In the genomic region with DNA sequence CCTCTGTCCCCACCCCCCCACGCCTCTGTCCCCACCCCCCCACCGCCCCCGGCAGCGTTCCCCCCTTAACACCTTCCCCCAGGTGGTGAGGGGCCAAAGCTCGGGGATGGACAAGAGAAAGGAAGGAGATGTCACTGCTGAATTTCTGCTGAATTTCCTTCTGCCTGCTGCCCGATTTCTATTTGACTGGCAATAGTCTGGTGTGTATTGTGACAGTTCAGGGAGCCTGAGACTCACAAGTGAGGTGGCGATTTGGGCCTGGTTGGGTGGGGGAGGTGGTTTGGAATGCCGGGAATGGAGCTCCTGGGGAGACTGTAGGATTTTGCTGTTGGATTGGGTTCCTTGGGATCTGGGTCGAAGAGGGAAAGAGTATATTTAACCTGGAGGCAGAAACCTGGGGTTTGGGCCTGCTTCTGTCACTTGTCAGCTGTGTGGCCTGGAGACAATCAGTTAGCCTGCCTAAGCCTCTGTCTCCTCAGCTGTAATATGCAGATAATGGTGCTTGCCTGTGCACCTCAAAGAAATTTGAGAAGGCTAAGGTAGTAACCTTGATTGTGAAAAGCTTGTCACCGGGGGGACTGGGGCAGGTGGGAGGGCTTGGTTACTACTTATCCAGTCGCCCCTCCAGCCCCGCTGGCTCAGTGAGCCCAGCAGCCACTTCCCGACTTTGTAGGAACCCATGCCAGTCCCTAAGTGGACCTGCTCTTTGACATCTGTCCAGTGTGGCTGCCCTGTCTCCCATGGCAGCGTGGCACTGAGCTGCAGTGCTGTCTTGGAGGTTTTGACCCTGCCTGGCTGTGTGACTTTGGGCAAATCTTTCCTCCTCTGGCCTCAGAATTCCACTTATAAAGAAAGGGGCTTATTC, we compare ENCODE assay signal across 9 cellular contexts. TPM values are rescaled to one million over a fixed set of nuclear protein-coding genes. Genes with fewer than 3 reads are reported as not detected.
A peak's percentile ranks its signal among the peaks of the same experiment; 100 is the strongest.
DNase-seq lines count a peak whose midpoint lies in the region; ATAC-seq and TF ChIP-seq lines count a peak whose summit lies in the region.
"Had no signal": no experiment of that assay in that cellular context is flagged by ENCODE, and none has a peak within 500 bp of the region (broad histone marks: within the 10 kb centered on the region; RNA-seq: fewer than 3 reads in every experiment).

No MANE protein-coding gene starts in this region.

- DNase-seq in Karpas-422 (no peak), breast epithelium (ENCODE audit: low spot score in 2 of 2) (no peak), thyroid gland (peak; percentile 44 to 51), NCI-H446 treated with DMSO at 0.1 percent for 48 hours (lab: John Stamatoyannopoulos, UW) (no peak), ACHN (no peak)

- peak overlapping the region; percentile 95 for H2AFZ ChIP-seq in Karpas-422 (ENCODE audit: low read length)

- TF ChIP-seq POLR2A in breast epithelium (IDR thresholded peaks at IDR 0.05) (no peak), thyroid gland (IDR thresholded peaks at IDR 0.05) (no peak)

- H3K27ac ChIP-seq in Karpas-422 (ENCODE audit: low read length) = peak overlapping the region; percentile 40; the same call in 1 of the 2 replicates
- peak overlapping the region; percentile 99 for H3K27ac ChIP-seq in breast epithelium
- H3K27ac ChIP-seq in liver (ENCODE audit: low read depth in 1 of 2, low read length in 2 of 2) = peak overlapping the region; percentile 88 to 94
- H3K27ac ChIP-seq in thyroid gland = peak overlapping the region; percentile 95 to 98 (median 97)

- no peaks in the 10 kb centered on the region for H3K36me3 ChIP-seq in ES-I3 (ENCODE audit: insufficient read depth, low read length)
- no peaks in the 10 kb centered on the region for H3K36me3 ChIP-seq in Karpas-422 (ENCODE audit: insufficient read depth, low read length)
- no peaks in the 10 kb centered on the region for H3K36me3 ChIP-seq in breast epithelium
- H3K36me3 ChIP-seq in liver (ENCODE audit: control insufficient read depth in 4 of 4, insufficient read depth in 3 of 4, low read depth in 1 of 4, low read length in 3 of 4) = no peaks in the 10 kb centered on the region
- no peaks in the 10 kb centered on the region for H3K36me3 ChIP-seq in thyroid gland

- no peaks in the 10 kb centered on the region for H3K9me3 ChIP-seq in ES-I3 (ENCODE audit: control insufficient read depth, insufficient read depth, low read length)
- H3K9me3 ChIP-seq in Karpas-422 (ENCODE audit: low read length) = no peaks in the 10 kb centered on the region
- H3K9me3 ChIP-seq in breast epithelium = no peaks in the 10 kb centered on the region
- no peaks in the 10 kb centered on the region for H3K9me3 ChIP-seq in liver (ENCODE audit: control insufficient read depth in 4 of 4, low read length in 3 of 4)
- H3K9me3 ChIP-seq in thyroid gland = no peaks in the 10 kb centered on the region

- no peak for ATAC-seq in HG02870 (IDR thresholded peaks at IDR 0.05; ENCODE audit: unreplicated experiment)

- WGBS in liver = 42% methylated on average over 14 of the region's 14 CpGs
- WGBS in thyroid gland, 2 donors = 39 to 42% methylated on average over 9 of the region's 14 CpGs

- peak overlapping the region; percentile 30 for H3K9ac ChIP-seq in ES-I3 (ENCODE audit: low read depth, low read length)
- H3K9ac ChIP-seq in Karpas-422 (ENCODE audit: low read length) = peak overlapping the region; percentile 56
- H3K9ac ChIP-seq in liver (ENCODE audit: low read depth in 1 of 2, low read length in 2 of 2) = peak overlapping the region; percentile 3 to 52

- no peaks in the 10 kb centered on the region for H3K79me2 ChIP-seq in Karpas-422 (ENCODE audit: low read length)

- TF ChIP-seq RAD21 in liver (IDR thresholded peaks at IDR 0.05) = no peak

- in situ Hi-C loops in ACHN (cut with HindIII; ENCODE audit: low pct_ligation_motif_present, low pct_unique_long_range_greater_than_20kb, low sequenced_read_pairs) = no loop called here

- H3K9me2 ChIP-seq in Karpas-422 (replicated peaks; ENCODE audit: insufficient read depth, low read length) = no peaks in the 10 kb centered on the region

- H3K27me3 ChIP-seq in Karpas-422 (ENCODE audit: low read length) (no peaks in the 10 kb centered on the region), breast epithelium (no peaks in the 10 kb centered on the region), liver (ENCODE audit: control insufficient read depth in 4 of 4, insufficient read depth in 4 of 4, low read length in 3 of 4) (no peaks in the 10 kb centered on the region), thyroid gland (no peaks in the 10 kb centered on the region)

- H3K4me2 ChIP-seq in Karpas-422 (ENCODE audit: low read depth, low read length, poor library complexity, severe bottlenecking) = peak overlapping the region; percentile 99

- intact Hi-C loops in breast epithelium (cut with DNase I; ENCODE audit: low total_unique reads) (no loop called here), thyroid gland (cut with DNase I) (no loop called here)

- H4K20me1 ChIP-seq in Karpas-422 (ENCODE audit: insufficient read depth, low read depth, low read length) = no peaks in the 10 kb centered on the region

- no peak for TF ChIP-seq CTCF in breast epithelium (IDR thresholded peaks at IDR 0.05)
- no peak for TF ChIP-seq CTCF in liver (IDR thresholded peaks at IDR 0.05; ENCODE audit: low read depth, low read length, missing input control)
- no peak for TF ChIP-seq CTCF in thyroid gland (IDR thresholded peaks at IDR 0.05)

- H3K4me3 ChIP-seq in Karpas-422 (ENCODE audit: low read length) (peak overlapping the region; percentile 45; the same call in 1 of the 2 replicates), breast epithelium (peak overlapping the region; percentile 16 to 65 (median 50)), liver (ENCODE audit: low read depth in 1 of 3, low read length in 3 of 3) (peak overlapping the region in 1 of 3 donors; percentile 42), thyroid gland (replicated peaks in 1 of 3) (peak overlapping the region in 1 of 3 donors; percentile 25)

- H3K4me1 ChIP-seq in ES-I3 (ENCODE audit: insufficient read depth, low read length) = peaks cover 41% of the 10 kb centered on the region
- H3K4me1 ChIP-seq in Karpas-422 (ENCODE audit: low read length) = peaks cover 35% of the 10 kb centered on the region
- H3K4me1 ChIP-seq in breast epithelium = peaks cover 35 to 39% of the 10 kb centered on the region in 2 donors
- H3K4me1 ChIP-seq in liver (ENCODE audit: control insufficient read depth in 4 of 4, insufficient read depth in 4 of 4, low read length in 3 of 4) = peaks cover 0 to 10% (median 7%) of the 10 kb centered on the region in 4 donors
- H3K4me1 ChIP-seq in thyroid gland = peaks cover 41 to 71% of the 10 kb centered on the region in 2 donors

TF ChIP-seq in liver, 16 proteins besides CTCF, POLR2A, EP300 and RAD21:
- TF ChIP-seq FOXA2 (IDR thresholded peaks at IDR 0.05) = no peak
- TF ChIP-seq TAF1 (conservative IDR thresholded peaks at IDR 0.05) = no peak
- TF ChIP-seq, protein P1, sequence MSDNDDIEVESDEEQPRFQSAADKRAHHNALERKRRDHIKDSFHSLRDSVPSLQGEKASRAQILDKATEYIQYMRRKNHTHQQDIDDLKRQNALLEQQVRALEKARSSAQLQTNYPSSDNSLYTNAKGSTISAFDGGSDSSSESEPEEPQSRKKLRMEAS (IDR thresholded peaks at IDR 0.05) = no peak
- no peak for TF ChIP-seq HNF4A (conservative IDR thresholded peaks at IDR 0.05)
- TF ChIP-seq GABPA (IDR thresholded peaks at IDR 0.05 in 1 of 2, conservative IDR thresholded peaks at IDR 0.05 in 1 of 2) = no peak

RNA-seq across cellular contexts. Expression of a gene that starts 7.7 kb away (rescaled TPM):
- 27.5 and 41.6 TPM in 2 replicates for total RNA-seq in Karpas-422 (2014; rRNA removed; shearing (Covaris generic); ENCODE audit: low replicate concordance)
- 100 to 1,000 TPM; 292 to 367 (median 319) TPM for total RNA-seq in breast epithelium
- total RNA-seq in liver = 100 to 1,000 TPM in 1 of 2 donors, 10 to 100 TPM in 1; 89.4 to 160 TPM
- 100 to 1,000 TPM in 1 of 2 donors, 10 to 100 TPM in 1; 60.4 to 105 TPM for polyA plus RNA-seq in liver
- 100 to 1,000 TPM; 235 to 412 (median 327) TPM for total RNA-seq in thyroid gland

RNA-seq across cellular contexts. Expression of a gene that starts 24.6 kb away (rescaled TPM):
- 2.3 and 2.5 TPM in 2 replicates for total RNA-seq in Karpas-422 (2014; rRNA removed; shearing (Covaris generic); ENCODE audit: low replicate concordance)
- total RNA-seq in breast epithelium (1 to 10 TPM in 2 of 3 donors, under 1 TPM in 1; 0.32 to 1.3 (median 1.3) TPM), liver (1 to 10 TPM; 1.3 TPM), thyroid gland (1 to 10 TPM in 1 of 4 donors, under 1 TPM in 3; 0.17 to 1.8 (median 0.33) TPM)
- under 1 TPM; 0.52 to 0.56 TPM for polyA plus RNA-seq in liver

RNA-seq across cellular contexts. Expression of a gene that starts 45.9 kb away (rescaled TPM):
- not detected in 2 replicates for total RNA-seq in Karpas-422 (2014; rRNA removed; shearing (Covaris generic); ENCODE audit: low replicate concordance)
- total RNA-seq in breast epithelium (10 to 100 TPM in 2 of 3 donors, not detected in 1; 40.3 to 68.6 TPM), liver (1 to 10 TPM in 1 of 2 donors, under 1 TPM in 1; 0.67 to 1.0 TPM), thyroid gland (10 to 100 TPM; 65.9 to 88.0 (median 74.1) TPM)
- 1 to 10 TPM in 1 of 2 donors, under 1 TPM in 1; 0.82 to 2.0 TPM for polyA plus RNA-seq in liver
- total RNA-seq: M059J had no signal

RNA-seq across cellular contexts. Expression of a gene that starts 46.5 kb away (rescaled TPM):
- total RNA-seq in Karpas-422 (2014; rRNA removed; shearing (Covaris generic); ENCODE audit: low replicate concordance) = 46.7 and 66.7 TPM in 2 replicates
- total RNA-seq in breast epithelium = 10 to 100 TPM in 1 of 3 donors, 1 to 10 TPM in 2; 1.4 to 21.5 (median 9.2) TPM
- 1 to 10 TPM; 2.3 to 3.5 TPM for total RNA-seq in liver
- polyA plus RNA-seq in liver = 1 to 10 TPM; 1.1 to 1.2 TPM
- total RNA-seq in thyroid gland = 10 to 100 TPM; 21.5 to 50.8 (median 37.5) TPM

RNA-seq across cellular contexts. Expression of a gene that starts 52.3 kb away (rescaled TPM):
- total RNA-seq in Karpas-422 (2014; rRNA removed; shearing (Covaris generic); ENCODE audit: low replicate concordance) = 106 and 167 TPM in 2 replicates
- total RNA-seq in breast epithelium = 10 to 100 TPM; 60.7 to 75.5 (median 69.8) TPM
- total RNA-seq in liver = 10 to 100 TPM; 30.4 to 42.9 TPM
- polyA plus RNA-seq in liver = 100 to 1,000 TPM; 115 to 152 TPM
- total RNA-seq in thyroid gland = 10 to 100 TPM; 14.7 to 76.8 (median 41.1) TPM

Comparison
In these comparisons a context has a peak if more than half of its experiments do, and no peak if none do; other contexts are left out.
1. DNase-seq: peak in thyroid gland (2 of 2); none in Karpas-422 (single experiment), breast epithelium (0 of 2), NCI-H446 treated with DMSO at 0.1 percent for 48 hours (single experiment) and ACHN (single experiment).
2. H3K27ac ChIP-seq: peak in every context shown above with its lines; median percentile 99 in breast epithelium; 97 in thyroid gland; 91 in liver; 40 in Karpas-422.
3. Peak in every context shown above with its lines, with median percentiles within 50 percentile points of each other: H3K9ac ChIP-seq.